Comparison of ENCODE assay signal across 8 cellular contexts in the genomic region with DNA sequence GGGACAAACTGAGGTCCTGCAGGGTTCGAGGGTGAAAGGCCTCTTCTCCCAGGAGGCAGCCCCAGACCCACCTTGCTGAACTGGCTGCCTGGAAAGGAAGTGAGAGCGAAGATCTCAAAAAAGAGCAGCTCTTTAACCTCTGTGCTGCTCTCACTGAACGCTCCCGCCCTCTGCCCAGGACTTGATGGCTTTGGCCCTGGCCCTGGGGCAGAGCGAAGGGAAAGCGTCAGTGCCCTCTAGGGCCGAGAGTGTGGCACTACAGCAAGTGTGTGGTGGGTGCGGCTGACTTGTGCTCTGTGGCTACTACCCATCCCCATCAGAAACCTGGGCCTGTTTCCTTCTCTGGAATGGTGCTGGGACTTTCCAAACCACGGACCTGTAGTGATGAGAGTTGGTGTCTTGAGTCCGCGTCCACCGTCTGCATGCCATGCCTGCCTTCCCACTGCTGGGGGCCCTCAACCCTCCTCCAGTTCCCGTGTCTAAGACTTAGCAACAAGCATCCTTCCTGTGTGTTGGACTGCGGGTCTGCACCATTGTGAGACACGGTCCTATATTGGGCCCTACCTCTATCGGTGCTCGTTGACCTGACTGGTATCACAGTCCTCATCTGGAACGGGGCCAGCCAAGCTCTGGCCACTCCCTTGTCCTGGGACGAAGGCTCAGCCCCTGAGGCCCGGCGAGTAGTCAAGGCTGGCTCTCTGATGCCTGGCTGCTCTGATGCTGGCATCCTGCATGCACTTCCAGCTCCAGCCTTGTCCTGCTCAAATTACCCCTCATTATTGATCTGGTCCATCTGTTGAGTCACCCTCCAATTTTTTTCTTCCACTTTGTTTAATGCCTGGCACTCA.
DNase-seq lines count a peak whose midpoint lies in the region; ATAC-seq and TF ChIP-seq lines count a peak whose summit lies in the region.
"Had no signal": no experiment of that assay in that cellular context is flagged by ENCODE, and none has a peak within 500 bp of the region (broad histone marks: within the 10 kb centered on the region; RNA-seq: fewer than 3 reads in every experiment).

No MANE protein-coding gene starts in this region.

- H3K9me3 Mint-ChIP-seq in type B pancreatic cell, result peaks cover 4% of the 10 kb centered on the region
- H3K9me3 Mint-ChIP-seq: activated naive CD4-positive, alpha-beta T cell treated with anti-CD3 and anti-CD28 coated beads, Interleukin-2, amount 50 U/mL, for 24 hours had no signal

- H3K27ac Mint-ChIP-seq in type B pancreatic cell, result no peak overlapping the region
- H3K27ac Mint-ChIP-seq: activated naive CD4-positive, alpha-beta T cell treated with anti-CD3 and anti-CD28 coated beads, Interleukin-2, amount 50 U/mL, for 24 hours had no signal

- no peak overlapping the region for H3K4ac ChIP-seq in mesenchymal stem cell (ENCODE audit: low read depth in 1 of 2, low read length in 2 of 2)

- no peaks in the 10 kb centered on the region for H3K27me3 ChIP-seq in dorsolateral prefrontal cortex
- H3K27me3 ChIP-seq in mesenchymal stem cell (ENCODE audit: control insufficient read depth in 1 of 2, insufficient read depth in 1 of 2, low read length in 2 of 2), result no peaks in the 10 kb centered on the region

- peak overlapping the region; percentile 10 for H3K9ac ChIP-seq in mesenchymal stem cell (ENCODE audit: low read length)

- H3K27me3 Mint-ChIP-seq in type B pancreatic cell, result no peaks in the 10 kb centered on the region
- H3K27me3 Mint-ChIP-seq: activated naive CD4-positive, alpha-beta T cell treated with anti-CD3 and anti-CD28 coated beads, Interleukin-2, amount 50 U/mL, for 24 hours had no signal

- peak; percentile 73 for ATAC-seq in GM21825 (IDR thresholded peaks at IDR 0.05; ENCODE audit: unreplicated experiment)
- ATAC-seq in SK-N-SH treated with all-trans-retinoic acid at 6 μM for 48 hours, result peak; percentile 97

- DNase-seq in LoVo (ENCODE audit: low spot score), result peak; percentile 28
- DNase-seq in dorsolateral prefrontal cortex, result peak in 9 of 10 donors; percentile 21 to 69 (median 51)
- DNase-seq in mesenchymal stem cell, result no peak
- DNase-seq in type B pancreatic cell (ENCODE audit: extremely low spot score, unreplicated experiment), result no peak

- peaks cover 7% of the 10 kb centered on the region for H3K79me1 ChIP-seq in mesenchymal stem cell (replicated peaks; ENCODE audit: low read length, poor library complexity, severe bottlenecking)

- no peak overlapping the region for H3K14ac ChIP-seq in mesenchymal stem cell (ENCODE audit: low read length in 2 of 2)

- peak overlapping the region in 4 of 59 donors; percentile 2 to 44 (median 16) for H3K27ac ChIP-seq in dorsolateral prefrontal cortex
- H3K27ac ChIP-seq in mesenchymal stem cell (ENCODE audit: low read length, poor library complexity, severe bottlenecking), result no peak overlapping the region

- H4K8ac ChIP-seq in mesenchymal stem cell (ENCODE audit: low read length), result no peak overlapping the region

- H3K36me3 ChIP-seq in mesenchymal stem cell (ENCODE audit: control insufficient read depth in 1 of 2, insufficient read depth in 2 of 2, low read depth in 1 of 2, low read length in 2 of 2), result peaks cover 0 to 19% of the 10 kb centered on the region in 2 experiments

- no peak overlapping the region for H2BK12ac ChIP-seq in mesenchymal stem cell (ENCODE audit: low read length in 2 of 2)

- no peak overlapping the region for H3K4me3 Mint-ChIP-seq in type B pancreatic cell
- H3K4me3 Mint-ChIP-seq: activated naive CD4-positive, alpha-beta T cell treated with anti-CD3 and anti-CD28 coated beads, Interleukin-2, amount 50 U/mL, for 24 hours had no signal

- no peaks in the 10 kb centered on the region for H3K4me1 Mint-ChIP-seq in type B pancreatic cell (ENCODE audit: unreplicated experiment)
- H3K4me1 Mint-ChIP-seq: activated naive CD4-positive, alpha-beta T cell treated with anti-CD3 and anti-CD28 coated beads, Interleukin-2, amount 50 U/mL, for 24 hours had no signal

- WGBS in mesenchymal stem cell, result 76% methylated on average over 21 of the region's 21 CpGs

- H3K4me3 ChIP-seq in dorsolateral prefrontal cortex (no peak overlapping the region), mesenchymal stem cell (ENCODE audit: insufficient read depth in 1 of 2, low read depth in 1 of 2, low read length in 2 of 2) (no peak overlapping the region)

- H3K36me3 Mint-ChIP-seq in type B pancreatic cell, result peaks cover 4% of the 10 kb centered on the region

- H3K23ac ChIP-seq in mesenchymal stem cell (ENCODE audit: low read length in 2 of 2), result no peak overlapping the region

- peaks cover 2% of the 10 kb centered on the region for H3K4me1 ChIP-seq in mesenchymal stem cell (ENCODE audit: control insufficient read depth, insufficient read depth, low read depth, low read length)

- TF ChIP-seq CTCF in GM12872 (IDR thresholded peaks at IDR 0.05; ENCODE audit: insufficient read depth, low read depth, low read length), result peak; percentile 89
- TF ChIP-seq CTCF in dorsolateral prefrontal cortex (IDR thresholded peaks at IDR 0.05 in 54 of 56, conservative IDR thresholded peaks at IDR 0.05 in 2 of 56; ENCODE audit: low read depth in 1 of 56, partially characterized antibody in 56 of 56), result peak in 55 of 56 donors; percentile 7 to 75 (median 61)
- TF ChIP-seq CTCF in type B pancreatic cell (conservative IDR thresholded peaks at IDR 0.05), result peak; percentile 70

- no peak overlapping the region for H2AK5ac ChIP-seq in mesenchymal stem cell (ENCODE audit: low read length, severe bottlenecking)

- H2BK15ac ChIP-seq in mesenchymal stem cell (ENCODE audit: low read depth, poor library complexity, severe bottlenecking), result no peak overlapping the region

- H2BK5ac ChIP-seq in mesenchymal stem cell (ENCODE audit: low read depth, low read length, poor library complexity, severe bottlenecking), result no peak overlapping the region

- H2AFZ ChIP-seq in mesenchymal stem cell (ENCODE audit: low read depth, low read length), result no peak overlapping the region

- no peak overlapping the region for H2BK120ac ChIP-seq in mesenchymal stem cell (ENCODE audit: low read depth, low read length)

- H4K91ac ChIP-seq in mesenchymal stem cell (ENCODE audit: low read length), result no peak overlapping the region

- no peak overlapping the region for H3K18ac ChIP-seq in mesenchymal stem cell (ENCODE audit: low read depth in 1 of 2, low read length in 2 of 2)

- intact Hi-C loops in dorsolateral prefrontal cortex (cut with DNase I), result loop anchor here in 1 of 2 donors (2.0 kb wide), 1 partner anchor 50 kb away; no protein-coding TSS in a partner anchor

- H3K9me3 ChIP-seq in mesenchymal stem cell (ENCODE audit: control insufficient read depth, low read length), result peaks cover 6% of the 10 kb centered on the region

- no peak overlapping the region for H3K4me2 ChIP-seq in mesenchymal stem cell (ENCODE audit: low read length, poor library complexity, severe bottlenecking)

TF ChIP-seq in SK-N-SH treated with all-trans-retinoic acid at 6 μM for 48 hours, 23 proteins besides CTCF, POLR2A, EP300 and RAD21 (continues in another document):
- TF ChIP-seq ESRRG (CRISPR knock-in tag; IDR thresholded peaks at IDR 0.05) (no peak), PPARA (CRISPR knock-in tag; IDR thresholded peaks at IDR 0.05; ENCODE audit: borderline replicate concordance) (no peak), ARNTL (CRISPR knock-in tag; IDR thresholded peaks at IDR 0.05; ENCODE audit: borderline replicate concordance, low read depth) (no peak), ZFP3 (CRISPR knock-in tag; IDR thresholded peaks at IDR 0.05) (no peak), RARB (CRISPR knock-in tag; IDR thresholded peaks at IDR 0.05) (no peak), BACH2 (CRISPR knock-in tag; IDR thresholded peaks at IDR 0.05; ENCODE audit: borderline replicate concordance) (no peak), OSR1 (CRISPR knock-in tag; IDR thresholded peaks at IDR 0.05) (no peak), ZNF8 (CRISPR knock-in tag; IDR thresholded peaks at IDR 0.05) (no peak)
- TF ChIP-seq, protein P1, sequence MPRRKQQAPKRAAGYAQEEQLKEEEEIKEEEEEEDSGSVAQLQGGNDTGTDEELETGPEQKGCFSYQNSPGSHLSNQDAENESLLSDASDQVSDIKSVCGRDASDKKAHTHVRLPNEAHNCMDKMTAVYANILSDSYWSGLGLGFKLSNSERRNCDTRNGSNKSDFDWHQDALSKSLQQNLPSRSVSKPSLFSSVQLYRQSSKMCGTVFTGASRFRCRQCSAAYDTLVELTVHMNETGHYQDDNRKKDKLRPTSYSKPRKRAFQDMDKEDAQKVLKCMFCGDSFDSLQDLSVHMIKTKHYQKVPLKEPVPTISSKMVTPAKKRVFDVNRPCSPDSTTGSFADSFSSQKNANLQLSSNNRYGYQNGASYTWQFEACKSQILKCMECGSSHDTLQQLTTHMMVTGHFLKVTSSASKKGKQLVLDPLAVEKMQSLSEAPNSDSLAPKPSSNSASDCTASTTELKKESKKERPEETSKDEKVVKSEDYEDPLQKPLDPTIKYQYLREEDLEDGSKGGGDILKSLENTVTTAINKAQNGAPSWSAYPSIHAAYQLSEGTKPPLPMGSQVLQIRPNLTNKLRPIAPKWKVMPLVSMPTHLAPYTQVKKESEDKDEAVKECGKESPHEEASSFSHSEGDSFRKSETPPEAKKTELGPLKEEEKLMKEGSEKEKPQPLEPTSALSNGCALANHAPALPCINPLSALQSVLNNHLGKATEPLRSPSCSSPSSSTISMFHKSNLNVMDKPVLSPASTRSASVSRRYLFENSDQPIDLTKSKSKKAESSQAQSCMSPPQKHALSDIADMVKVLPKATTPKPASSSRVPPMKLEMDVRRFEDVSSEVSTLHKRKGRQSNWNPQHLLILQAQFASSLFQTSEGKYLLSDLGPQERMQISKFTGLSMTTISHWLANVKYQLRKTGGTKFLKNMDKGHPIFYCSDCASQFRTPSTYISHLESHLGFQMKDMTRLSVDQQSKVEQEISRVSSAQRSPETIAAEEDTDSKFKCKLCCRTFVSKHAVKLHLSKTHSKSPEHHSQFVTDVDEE (CRISPR knock-in tag; IDR thresholded peaks at IDR 0.05), result no peak
- TF ChIP-seq, protein P2, sequence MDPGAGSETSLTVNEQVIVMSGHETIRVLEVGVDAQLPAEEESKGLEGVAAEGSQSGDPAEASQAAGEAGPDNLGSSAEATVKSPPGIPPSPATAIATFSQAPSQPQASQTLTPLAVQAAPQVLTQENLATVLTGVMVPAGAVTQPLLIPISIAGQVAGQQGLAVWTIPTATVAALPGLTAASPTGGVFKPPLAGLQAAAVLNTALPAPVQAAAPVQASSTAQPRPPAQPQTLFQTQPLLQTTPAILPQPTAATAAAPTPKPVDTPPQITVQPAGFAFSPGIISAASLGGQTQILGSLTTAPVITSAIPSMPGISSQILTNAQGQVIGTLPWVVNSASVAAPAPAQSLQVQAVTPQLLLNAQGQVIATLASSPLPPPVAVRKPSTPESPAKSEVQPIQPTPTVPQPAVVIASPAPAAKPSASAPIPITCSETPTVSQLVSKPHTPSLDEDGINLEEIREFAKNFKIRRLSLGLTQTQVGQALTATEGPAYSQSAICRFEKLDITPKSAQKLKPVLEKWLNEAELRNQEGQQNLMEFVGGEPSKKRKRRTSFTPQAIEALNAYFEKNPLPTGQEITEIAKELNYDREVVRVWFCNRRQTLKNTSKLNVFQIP (CRISPR knock-in tag; IDR thresholded peaks at IDR 0.05; ENCODE audit: borderline replicate concordance, low read depth), result no peak

Comparison
In these comparisons a context has a peak if more than half of its experiments do, and no peak if none do; other contexts are left out.
1. DNase-seq: peak in LoVo (single experiment) and dorsolateral prefrontal cortex (9 of 10); none in mesenchymal stem cell (single experiment) and type B pancreatic cell (single experiment).
2. Peak in every context shown above with its lines, with median percentiles within 50 percentile points of each other: CTCF ChIP-seq.